ENCODE assay signal across 25 cellular contexts in genomic region chr3:10047876-10048275, GRCh38.
"Had no signal": no experiment of that assay in that cellular context is flagged by ENCODE, and none has a peak within 500 bp of the region (broad histone marks: within the 10 kb centered on the region; RNA-seq: fewer than 3 reads in every experiment).

No MANE protein-coding gene starts in this region.

- H3K9me3 ChIP-seq: gastroesophageal sphincter, heart left ventricle, mucosa of descending colon, neutrophil, right lobe of liver, suprapubic skin, transverse colon, upper lobe of right lung, uterus had no signal

- H3K27ac ChIP-seq: foreskin keratinocyte, gastroesophageal sphincter, heart left ventricle, hepatocyte, neutrophil, parathyroid adenoma, right lobe of liver, suprapubic skin, transverse colon, upper lobe of right lung, uterus had no signal

- H3K36me3 ChIP-seq: right lobe of liver, suprapubic skin, transverse colon, upper lobe of right lung, uterus had no signal

- H3K4me1 ChIP-seq: foreskin keratinocyte, gastroesophageal sphincter, heart left ventricle, right lobe of liver, suprapubic skin, transverse colon, upper lobe of right lung, uterus had no signal

- H3K27me3 ChIP-seq: foreskin keratinocyte, gastroesophageal sphincter, heart left ventricle, hepatocyte, neutrophil, right lobe of liver, suprapubic skin, transverse colon, upper lobe of right lung, uterus had no signal

- H3K4me3 ChIP-seq: gastroesophageal sphincter, heart left ventricle, hepatocyte, lung, mucosa of descending colon, right lobe of liver, suprapubic skin, transverse colon, upper lobe of right lung, uterus had no signal

- ATAC-seq: foreskin keratinocyte; gastroesophageal sphincter; heart left ventricle; left colon; left ventricle myocardium superior; mucosa of descending colon; natural killer cell treated with Interleukin-12 subunit alpha and Interleukin-12 subunit beta and Interleukin-15 and Interleukin-18, amount 100 ng/mL, for 72 hours; stimulated activated naive B cell treated with anti-CD40 and anti-IgM and Interleukin-4, amounts not matched to agents 10 μg/mL and 1 μg/mL and 100 μg/mL, for 72 hours; upper lobe of right lung had no signal

- DNase-seq: cortex of kidney; foreskin keratinocyte; heart left ventricle; islet precursor cell; kidney glomerular epithelial cell; left colon; left ventricle myocardium superior; mesenchymal stem cell; mucosa of descending colon; naive B cell; right lobe of liver; small intestine; stimulated activated CD4-positive, alpha-beta T cell treated with anti-CD3 and anti-CD28 coated beads, Interleukin-15, amount 100 ng/mL, for 24 hours; stimulated activated CD4-positive, alpha-beta T cell treated with anti-CD3 and anti-CD28 coated beads, Interleukin-2, amount 100 ng/mL, for 48 hours; stimulated activated naive B cell treated with anti-CD40 and anti-IgM and Interleukin-4, amounts not matched to agents 10 μg/mL and 1 μg/mL and 100 μg/mL, for 72 hours; transverse colon; upper lobe of right lung; uterus had no signal
